In genomic region chr1:20114021-20114648, GRCh38 we compare ENCODE assay signal across 27 cellular contexts. TPM values are rescaled to one million over a fixed set of nuclear protein-coding genes. Genes with fewer than 3 reads are reported as not detected.
DNase-seq lines count a peak whose midpoint lies in the region; ATAC-seq and TF ChIP-seq lines count a peak whose summit lies in the region.
"Had no signal": no experiment of that assay in that cellular context is flagged by ENCODE, and none has a peak within 500 bp of the region (broad histone marks: within the 10 kb centered on the region; RNA-seq: fewer than 3 reads in every experiment).

No MANE protein-coding gene starts in this region.

- WGBS in suprapubic skin: 88% methylated on average over 11 of the region's 15 CpGs

- no peaks in the 10 kb centered on the region for H3K27me3 ChIP-seq in suprapubic skin
- H3K27me3 ChIP-seq: BE2C, MG63, SJCRH30 had no signal

- no peak for TF ChIP-seq POLR2A in suprapubic skin (IDR thresholded peaks at IDR 0.05)

- H3K4me3 Mint-ChIP-seq in progenitor cell of endocrine pancreas (ENCODE audit: low read depth): no peak overlapping the region
- H3K4me3 Mint-ChIP-seq in activated naive CD8-positive, alpha-beta T cell treated with anti-CD3 and anti-CD28 coated beads, Interleukin-2, amount 50 U/mL, for 24 hours: no peak overlapping the region

- DNase-seq in NCI-H345 (lab: John Stamatoyannopoulos, UW): peak; percentile 20
- no peak for DNase-seq in NCI-H345 treated with DMSO at 0.1 percent for 48 hours (lab: John Stamatoyannopoulos, UW; ENCODE audit: unreplicated experiment)
- peak; percentile 66 for DNase-seq in kidney tubule cell (ENCODE audit: low spot score)
- no peak for DNase-seq in progenitor cell of endocrine pancreas (ENCODE audit: low spot score, unreplicated experiment)
- DNase-seq in suprapubic skin (ENCODE audit: low spot score in 2 of 2): peak; percentile 22 to 29
- DNase-seq in iPS-NIHi7 (ENCODE audit: extremely low spot score): no peak
- DNase-seq in activated naive CD8-positive, alpha-beta T cell treated with anti-CD3 and anti-CD28 coated beads, Interleukin-2, amount 50 U/mL, for 24 hours: no peak
- DNase-seq in anterior cingulate cortex (lab: John Stamatoyannopoulos, UW): no peak
- DNase-seq: ACHN; BE2C; DMS53; IMR-90; KG1; MG63; NCI-H2029; NCI-H510A; NCI-H69; NK-92 treated with Interleukin-12 subunit alpha and Interleukin-12 subunit beta, amount 100 ng/mL, for 24 hours; PC-9; SJCRH30 had no signal

- no peak for TF ChIP-seq CTCF in progenitor cell of endocrine pancreas (IDR thresholded peaks at IDR 0.05; ENCODE audit: unreplicated experiment)
- no peak for TF ChIP-seq CTCF in suprapubic skin (IDR thresholded peaks at IDR 0.05)

- peaks cover 37% of the 10 kb centered on the region for H3K27me3 Mint-ChIP-seq in progenitor cell of endocrine pancreas
- peaks cover 10% of the 10 kb centered on the region for H3K27me3 Mint-ChIP-seq in activated naive CD8-positive, alpha-beta T cell treated with anti-CD3 and anti-CD28 coated beads, Interleukin-2, amount 50 U/mL, for 24 hours

- H3K4me1 ChIP-seq in suprapubic skin: peaks cover 23% of the 10 kb centered on the region
- H3K4me1 ChIP-seq: BE2C, SJCRH30 had no signal

- H3K9me3 Mint-ChIP-seq in progenitor cell of endocrine pancreas (ENCODE audit: low read depth): no peaks in the 10 kb centered on the region
- no peaks in the 10 kb centered on the region for H3K9me3 Mint-ChIP-seq in activated naive CD8-positive, alpha-beta T cell treated with anti-CD3 and anti-CD28 coated beads, Interleukin-2, amount 50 U/mL, for 24 hours

- ATAC-seq in activated naive CD8-positive, alpha-beta T cell treated with anti-CD3 and anti-CD28 coated beads, Interleukin-2, amount 50 U/mL, for 24 hours: no peak
- ATAC-seq: Right ventricle myocardium inferior, SK-N-SH treated with all-trans-retinoic acid at 6 μM for 48 hours had no signal

- no peak for TF ChIP-seq EP300 in suprapubic skin (IDR thresholded peaks at IDR 0.05)

- H3K36me3 ChIP-seq in suprapubic skin: no peaks in the 10 kb centered on the region
- H3K36me3 ChIP-seq: BE2C, MG63, SJCRH30 had no signal

- peak overlapping the region; percentile 8 for H3K27ac Mint-ChIP-seq in progenitor cell of endocrine pancreas
- H3K27ac Mint-ChIP-seq in activated naive CD8-positive, alpha-beta T cell treated with anti-CD3 and anti-CD28 coated beads, Interleukin-2, amount 50 U/mL, for 24 hours: no peak overlapping the region

- H3K27ac ChIP-seq in suprapubic skin: no peak overlapping the region
- H3K27ac ChIP-seq: 22Rv1, PC-9, SJCRH30 had no signal

- no peaks in the 10 kb centered on the region for H3K36me3 Mint-ChIP-seq in progenitor cell of endocrine pancreas (ENCODE audit: insufficient read depth)
- H3K36me3 Mint-ChIP-seq in activated naive CD8-positive, alpha-beta T cell treated with anti-CD3 and anti-CD28 coated beads, Interleukin-2, amount 50 U/mL, for 24 hours (ENCODE audit: low read depth): no peaks in the 10 kb centered on the region

- H3K4me3 ChIP-seq in suprapubic skin: no peak overlapping the region
- H3K4me3 ChIP-seq: MG63, PC-9, SJCRH30 had no signal

- no peaks in the 10 kb centered on the region for H3K9me3 ChIP-seq in suprapubic skin
- H3K9me3 ChIP-seq: BE2C, MG63, SJCRH30 had no signal

- peaks cover 9% of the 10 kb centered on the region for H3K4me1 Mint-ChIP-seq in progenitor cell of endocrine pancreas (ENCODE audit: low read depth)
- H3K4me1 Mint-ChIP-seq in activated naive CD8-positive, alpha-beta T cell treated with anti-CD3 and anti-CD28 coated beads, Interleukin-2, amount 50 U/mL, for 24 hours: peaks cover 2% of the 10 kb centered on the region

RNA-seq across cellular contexts. Expression of gene PLA2G2D, which starts 5.2 kb away (rescaled TPM):
- total RNA-seq in progenitor cell of endocrine pancreas (not detected in 2 replicates), suprapubic skin (not detected)
- total RNA-seq: Daoy, G401, H7, IMR-90, PC-9, Right ventricle myocardium inferior, RPMI7951, SJCRH30 had no signal

RNA-seq across cellular contexts. Expression of gene PLA2G2F, which starts 25.0 kb away (rescaled TPM):
- total RNA-seq in progenitor cell of endocrine pancreas (not detected in 2 replicates), suprapubic skin (10 to 100 TPM; 11.9 to 33.8 (median 16.7) TPM)
- total RNA-seq: Daoy, G401, H7, IMR-90, Right ventricle myocardium inferior, RPMI7951, SJCRH30 had no signal

RNA-seq across cellular contexts. Expression of gene PLA2G5, which starts 44.1 kb away (rescaled TPM):
- total RNA-seq in progenitor cell of endocrine pancreas (not detected in 2 replicates), suprapubic skin (1 to 10 TPM in 1 of 4 donors, under 1 TPM in 1, not detected in 2; 0.79 to 4.2 TPM)
- total RNA-seq: Daoy, G401, IMR-90, PC-9, RPMI7951 had no signal

Comparison
In these comparisons a context has a peak if more than half of its experiments do, and no peak if none do; other contexts are left out.
1. DNase-seq: peak in NCI-H345 (single experiment), kidney tubule cell (single experiment) and suprapubic skin (2 of 2); none in NCI-H345 treated with DMSO at 0.1 percent for 48 hours (single experiment), progenitor cell of endocrine pancreas (single experiment), iPS-NIHi7 (single experiment), activated naive CD8-positive, alpha-beta T cell treated with anti-CD3 and anti-CD28 coated beads, Interleukin-2, amount 50 U/mL, for 24 hours (single experiment) and anterior cingulate cortex (0 of 58).
2. RNA of gene PLA2G2F, which starts 25.0 kb away (total RNA-seq): 11.9 to 33.8 TPM in suprapubic skin; not detected in progenitor cell of endocrine pancreas; every median in the first group is over 10 times any median in the second.